Comparison of ENCODE assay signal across 15 cellular contexts in genomic region chr1:61604684-61605083, GRCh38.
DNase-seq lines count a peak whose midpoint lies in the region; ATAC-seq and TF ChIP-seq lines count a peak whose summit lies in the region.
"Had no signal": no experiment of that assay in that cellular context is flagged by ENCODE, and none has a peak within 500 bp of the region (broad histone marks: within the 10 kb centered on the region; RNA-seq: fewer than 3 reads in every experiment).

No MANE protein-coding gene starts in this region.

- peaks cover 20% of the 10 kb centered on the region for H3K4me1 Mint-ChIP-seq in MCF 10A (ENCODE audit: insufficient read depth, unreplicated experiment)

- no peaks in the 10 kb centered on the region for H3K27me3 ChIP-seq in breast epithelium
- H3K27me3 ChIP-seq in RWPE2 (ENCODE audit: insufficient read depth, poor library complexity, severe bottlenecking), result no peaks in the 10 kb centered on the region
- H3K27me3 ChIP-seq: SJSA1 had no signal

- H3K27me3 Mint-ChIP-seq in MCF 10A (ENCODE audit: insufficient read depth, unreplicated experiment), result no peaks in the 10 kb centered on the region

- POLR2A ChIA-PET in MCF 10A (lab: Yijun Ruan, JAX), result no interaction called here

- no peaks in the 10 kb centered on the region for H3K36me3 ChIP-seq in breast epithelium
- H3K36me3 ChIP-seq in RWPE2 (ENCODE audit: low read depth), result no peaks in the 10 kb centered on the region
- H3K36me3 ChIP-seq: SJSA1 had no signal

- no peaks in the 10 kb centered on the region for H3K4me1 ChIP-seq in breast epithelium
- H3K4me1 ChIP-seq in RWPE2 (ENCODE audit: insufficient read depth, poor library complexity, severe bottlenecking), result peaks cover 36% of the 10 kb centered on the region
- H3K4me1 ChIP-seq: SJSA1 had no signal

- no peaks in the 10 kb centered on the region for H3K36me3 Mint-ChIP-seq in MCF 10A (ENCODE audit: insufficient read depth, unreplicated experiment)

- CTCF ChIA-PET in MCF 10A (lab: Yijun Ruan, JAX), result interaction anchor here (0.7 kb wide), 1 partner anchor 11 kb away, joined by 3 read pairs; no protein-coding TSS in a partner anchor

- no peak for TF ChIP-seq POLR2A in breast epithelium (IDR thresholded peaks at IDR 0.05)

- intact Hi-C loops in MCF 10A (cut with micrococcal nuclease) (no loop called here), breast epithelium (cut with DNase I; ENCODE audit: low total_unique reads) (no loop called here)

- TF ChIP-seq CTCF in MCF 10A (IDR thresholded peaks at IDR 0.05; ENCODE audit: unreplicated experiment), result no peak
- TF ChIP-seq CTCF in breast epithelium (IDR thresholded peaks at IDR 0.05), result no peak
- TF ChIP-seq CTCF in RWPE2 (IDR thresholded peaks at IDR 0.05; ENCODE audit: poor library complexity, severe bottlenecking), result no peak

- H3K27ac ChIP-seq in breast epithelium, result no peak overlapping the region
- H3K27ac ChIP-seq in RWPE2 (ENCODE audit: poor library complexity, severe bottlenecking), result peak overlapping the region; percentile 95
- H3K27ac ChIP-seq: C4-2B, SJSA1 had no signal

- no peak overlapping the region for H3K4me3 Mint-ChIP-seq in MCF 10A (ENCODE audit: unreplicated experiment)

- H3K9me3 ChIP-seq in breast epithelium (no peaks in the 10 kb centered on the region), RWPE2 (ENCODE audit: severe bottlenecking) (no peaks in the 10 kb centered on the region)
- H3K9me3 ChIP-seq: SJSA1 had no signal

- no peaks in the 10 kb centered on the region for H3K9me3 Mint-ChIP-seq in MCF 10A (ENCODE audit: unreplicated experiment)

- no peak for ATAC-seq in RWPE2 (ENCODE audit: low read depth)
- ATAC-seq in GM21447 (IDR thresholded peaks at IDR 0.05; ENCODE audit: unreplicated experiment), result no peak
- ATAC-seq in HG03025 (IDR thresholded peaks at IDR 0.05; ENCODE audit: low FRiP score, unreplicated experiment), result no peak
- ATAC-seq: HCT116 had no signal

- peak; percentile 38 for DNase-seq in MCF 10A (ENCODE audit: unreplicated experiment)
- DNase-seq in breast epithelium (ENCODE audit: low spot score in 2 of 2), result no peak
- DNase-seq in RWPE2 (ENCODE audit: low spot score), result no peak
- DNase-seq in fibroblast of gingiva (ENCODE audit: low read depth), result peak; percentile 44
- DNase-seq in stimulated activated naive CD4-positive, alpha-beta T cell (lab: John Stamatoyannopoulos, UW), result no peak
- DNase-seq in activated effector memory CD4-positive, alpha-beta T cell treated with Interleukin-2 at 50 U/mL for 16 hours, result no peak
- DNase-seq: 8988T, DMS53, NCI-H187 treated with DMSO at 0.1 percent for 48 hours, NCI-H774 had no signal

- H3K27ac Mint-ChIP-seq in MCF 10A (ENCODE audit: low read depth, unreplicated experiment), result no peak overlapping the region

- no TSS peak for BruUV-seq in MCF 10A (replicated peaks; lab: Mats Ljungman, UMichigan)

- H3K4me3 ChIP-seq in breast epithelium (no peak overlapping the region), RWPE2 (ENCODE audit: severe bottlenecking) (no peak overlapping the region)
- H3K4me3 ChIP-seq: SJSA1 had no signal

Comparison
In these comparisons a context has a peak if more than half of its experiments do, and no peak if none do; other contexts are left out.
1. DNase-seq: peak in MCF 10A (single experiment) and fibroblast of gingiva (single experiment); none in breast epithelium (0 of 2), RWPE2 (single experiment), stimulated activated naive CD4-positive, alpha-beta T cell (0 of 6) and activated effector memory CD4-positive, alpha-beta T cell treated with Interleukin-2 at 50 U/mL for 16 hours (single experiment).